16 cellular contexts compared by ENCODE assay signal in the genomic region with DNA sequence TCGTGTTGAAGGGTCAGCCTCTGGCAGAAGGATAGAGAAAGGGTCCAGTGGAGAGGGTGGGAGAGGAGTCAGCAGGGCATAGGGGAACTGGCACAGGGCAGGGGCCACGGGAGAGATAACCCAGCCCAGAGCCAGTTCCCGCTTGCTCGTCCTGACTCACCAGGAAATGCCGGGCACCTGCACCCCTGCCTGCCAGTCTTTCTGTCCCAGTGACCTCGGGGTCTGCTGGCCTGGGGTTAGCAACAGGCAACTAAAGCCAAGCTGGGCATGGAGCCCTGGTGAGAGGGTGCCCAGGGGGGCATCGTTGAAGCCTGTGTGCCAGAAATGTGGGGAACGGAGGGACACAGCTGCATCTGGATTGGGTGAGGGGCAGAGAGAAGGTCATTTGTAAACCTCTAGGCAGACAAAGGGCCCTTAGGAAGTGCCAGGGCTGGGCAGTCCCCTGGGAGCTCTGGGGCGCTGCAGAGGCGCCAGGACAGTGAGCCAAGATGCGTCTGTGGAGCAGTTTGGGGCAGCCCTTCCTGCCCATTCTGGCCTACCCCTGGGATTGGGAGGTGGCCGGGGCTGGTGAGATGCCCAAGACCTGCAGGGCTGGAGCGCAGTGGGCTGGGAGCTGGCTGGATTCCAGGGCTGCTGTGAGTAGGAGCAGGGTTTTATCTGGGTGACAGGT. TPM values are rescaled to one million over a fixed set of nuclear protein-coding genes. Genes with fewer than 3 reads are reported as not detected.
DNase-seq lines count a peak whose midpoint lies in the region; ATAC-seq and TF ChIP-seq lines count a peak whose summit lies in the region.
"Had no signal": no experiment of that assay in that cellular context is flagged by ENCODE, and none has a peak within 500 bp of the region (broad histone marks: within the 10 kb centered on the region; RNA-seq: fewer than 3 reads in every experiment).

No MANE protein-coding gene starts in this region.

- peaks cover 6 to 63% of the 10 kb centered on the region in 2 donors for H3K4me1 ChIP-seq in breast epithelium
- peaks cover 82% of the 10 kb centered on the region for H3K4me1 ChIP-seq in vagina

- peak overlapping the region; percentile 14 to 79 for H3K27ac Mint-ChIP-seq in stimulated activated naive CD8-positive, alpha-beta T cell treated with anti-CD3 and anti-CD28 coated beads, Interleukin-15, amount 100 ng/mL, for 72 hours
- peak overlapping the region in 2 of 3 experiments; percentile 14 to 45 for H3K27ac Mint-ChIP-seq in nephron
- H3K27ac Mint-ChIP-seq: activated CD8-positive, alpha-beta T cell treated with anti-CD3 and anti-CD28 coated beads for 36 hours; activated naive CD8-positive, alpha-beta T cell treated with anti-CD3 and anti-CD28 coated beads, Interleukin-2, amount 10 ng/mL, durations not matched to agents 7 days and 5 days had no signal

- peaks cover 5% of the 10 kb centered on the region for H3K4me1 Mint-ChIP-seq in stimulated activated naive CD8-positive, alpha-beta T cell treated with anti-CD3 and anti-CD28 coated beads, Interleukin-15, amount 100 ng/mL, for 72 hours
- peaks cover 44% of the 10 kb centered on the region for H3K4me1 Mint-ChIP-seq in nephron
- H3K4me1 Mint-ChIP-seq: activated naive CD8-positive, alpha-beta T cell treated with anti-CD3 and anti-CD28 coated beads, Interleukin-2, amount 10 ng/mL, durations not matched to agents 7 days and 5 days had no signal

- no peak overlapping the region for H3K4me3 Mint-ChIP-seq in stimulated activated naive CD8-positive, alpha-beta T cell treated with anti-CD3 and anti-CD28 coated beads, Interleukin-15, amount 100 ng/mL, for 72 hours
- H3K4me3 Mint-ChIP-seq in nephron = peak overlapping the region in 2 of 3 experiments; percentile 7 to 11
- H3K4me3 Mint-ChIP-seq: activated CD8-positive, alpha-beta T cell treated with anti-CD3 and anti-CD28 coated beads for 36 hours; activated naive CD8-positive, alpha-beta T cell treated with anti-CD3 and anti-CD28 coated beads, Interleukin-2, amount 10 ng/mL, durations not matched to agents 7 days and 5 days had no signal

- TF ChIP-seq CTCF in breast epithelium (IDR thresholded peaks at IDR 0.05) (no peak), nephron (IDR thresholded peaks at IDR 0.05; ENCODE audit: unreplicated experiment in 3 of 3) (no peak), vagina (IDR thresholded peaks at IDR 0.05) (no peak)

- H3K4me3 ChIP-seq in breast epithelium = peak overlapping the region in 1 of 3 donors; percentile 18
- no peak overlapping the region for H3K4me3 ChIP-seq in vagina
- H3K4me3 ChIP-seq: tibial nerve had no signal

- peaks cover 18% of the 10 kb centered on the region for H3K27me3 Mint-ChIP-seq in stimulated activated naive CD8-positive, alpha-beta T cell treated with anti-CD3 and anti-CD28 coated beads, Interleukin-15, amount 100 ng/mL, for 72 hours
- H3K27me3 Mint-ChIP-seq in nephron (ENCODE audit: low read depth) = peaks cover 26% of the 10 kb centered on the region

- H3K36me3 ChIP-seq in breast epithelium (no peaks in the 10 kb centered on the region), vagina (peaks cover 0 to 23% of the 10 kb centered on the region in 2 donors)

- intact Hi-C loops in breast epithelium (cut with DNase I; ENCODE audit: low total_unique reads) (no loop called here), vagina (cut with DNase I) (no loop called here)

- H3K36me3 Mint-ChIP-seq in nephron (ENCODE audit: low read depth) = peaks cover 4% of the 10 kb centered on the region
- H3K36me3 Mint-ChIP-seq: activated naive CD8-positive, alpha-beta T cell treated with anti-CD3 and anti-CD28 coated beads, Interleukin-2, amount 10 ng/mL, durations not matched to agents 7 days and 5 days had no signal

- no peaks in the 10 kb centered on the region for H3K27me3 ChIP-seq in breast epithelium
- H3K27me3 ChIP-seq in vagina = no peaks in the 10 kb centered on the region

- ATAC-seq in stimulated activated naive CD8-positive, alpha-beta T cell treated with anti-CD3 and anti-CD28 coated beads, Interleukin-15, amount 100 ng/mL, for 72 hours = no peak
- ATAC-seq in stimulated activated naive CD8-positive, alpha-beta T cell treated with anti-CD3 and anti-CD28 coated beads, Interleukin-15, Interleukin-2, amounts not matched to agents 100 U/mL and 50 U/mL, for 24 hours = no peak
- no peak for ATAC-seq in GM18907 (IDR thresholded peaks at IDR 0.05; ENCODE audit: unreplicated experiment)
- no peak for ATAC-seq in HG02870 (IDR thresholded peaks at IDR 0.05; ENCODE audit: unreplicated experiment)
- ATAC-seq: activated CD8-positive, alpha-beta T cell treated with anti-CD3 and anti-CD28 coated beads for 36 hours had no signal

- H3K9me3 Mint-ChIP-seq in stimulated activated naive CD8-positive, alpha-beta T cell treated with anti-CD3 and anti-CD28 coated beads, Interleukin-15, amount 100 ng/mL, for 72 hours = no peaks in the 10 kb centered on the region
- no peaks in the 10 kb centered on the region for H3K9me3 Mint-ChIP-seq in nephron
- H3K9me3 Mint-ChIP-seq: activated CD8-positive, alpha-beta T cell treated with anti-CD3 and anti-CD28 coated beads for 36 hours; activated naive CD8-positive, alpha-beta T cell treated with anti-CD3 and anti-CD28 coated beads, Interleukin-2, amount 10 ng/mL, durations not matched to agents 7 days and 5 days had no signal

- TF ChIP-seq POLR2A in breast epithelium (IDR thresholded peaks at IDR 0.05) (no peak), vagina (IDR thresholded peaks at IDR 0.05) (no peak)

- no peaks in the 10 kb centered on the region for H3K9me3 ChIP-seq in breast epithelium
- H3K9me3 ChIP-seq in vagina = no peaks in the 10 kb centered on the region
- H3K9me3 ChIP-seq: tibial nerve had no signal

- H3K27ac ChIP-seq in breast epithelium = peak overlapping the region; percentile 86 to 92
- peak overlapping the region; percentile 72 for H3K27ac ChIP-seq in vagina

- DNase-seq in stimulated activated naive CD8-positive, alpha-beta T cell treated with anti-CD3 and anti-CD28 coated beads, Interleukin-15, amount 100 ng/mL, for 72 hours = no peak
- no peak for DNase-seq in stimulated activated naive CD8-positive, alpha-beta T cell treated with anti-CD3 and anti-CD28 coated beads, Interleukin-15, Interleukin-2, amounts not matched to agents 100 U/mL and 50 U/mL, for 24 hours
- DNase-seq in breast epithelium (ENCODE audit: low spot score in 2 of 2) = no peak
- no peak for DNase-seq in vagina (ENCODE audit: extremely low spot score in 2 of 2)
- no peak for DNase-seq in epidermal melanocyte (ENCODE audit: insufficient read length, low spot score)
- DNase-seq: activated CD8-positive, alpha-beta T cell treated with anti-CD3 and anti-CD28 coated beads for 36 hours; activated naive CD8-positive, alpha-beta T cell treated with anti-CD3 and anti-CD28 coated beads, Interleukin-2, amount 10 ng/mL, durations not matched to agents 7 days and 5 days; cortex of kidney; NCI-H187 treated with DMSO at 0.1 percent for 48 hours had no signal

RNA-seq across cellular contexts. Expression of a gene that starts 5.5 kb away (rescaled TPM):
- total RNA-seq in breast epithelium (10 to 100 TPM; 43.6 to 76.5 (median 60.0) TPM), vagina (82.7 TPM)

RNA-seq across cellular contexts. Expression of a gene that starts 34.2 kb away (rescaled TPM):
- total RNA-seq in breast epithelium (1 to 10 TPM in 1 of 3 donors, under 1 TPM in 1, not detected in 1; 0.66 to 1.0 TPM), vagina (8.6 TPM)
- total RNA-seq: activated CD8-positive, alpha-beta T cell treated with anti-CD3 and anti-CD28 coated beads for 36 hours; activated naive CD8-positive, alpha-beta T cell treated with anti-CD3 and anti-CD28 coated beads, Interleukin-2, amount 10 ng/mL, durations not matched to agents 7 days and 5 days; T-helper 2 cell treated with Interferon-gamma antibody and Interleukin-4, amounts not matched to agents 100 ng/mL and 5 ng/mL, for 36 hours had no signal

RNA-seq across cellular contexts. Expression of a gene that starts 44.8 kb away (rescaled TPM):
- total RNA-seq in breast epithelium (not detected), vagina (not detected)
- total RNA-seq: activated CD8-positive, alpha-beta T cell treated with anti-CD3 and anti-CD28 coated beads for 36 hours; activated naive CD8-positive, alpha-beta T cell treated with anti-CD3 and anti-CD28 coated beads, Interleukin-2, amount 10 ng/mL, durations not matched to agents 7 days and 5 days; G401; lower leg skin; T-helper 2 cell treated with Interferon-gamma antibody and Interleukin-4, amounts not matched to agents 100 ng/mL and 5 ng/mL, for 36 hours; tibial nerve had no signal

Comparison
In these comparisons a context has a peak if more than half of its experiments do, and no peak if none do; other contexts are left out.
1. H3K4me3 Mint-ChIP-seq: peak in nephron (2 of 3); none in stimulated activated naive CD8-positive, alpha-beta T cell treated with anti-CD3 and anti-CD28 coated beads, Interleukin-15, amount 100 ng/mL, for 72 hours (0 of 2).